In the genomic region with DNA sequence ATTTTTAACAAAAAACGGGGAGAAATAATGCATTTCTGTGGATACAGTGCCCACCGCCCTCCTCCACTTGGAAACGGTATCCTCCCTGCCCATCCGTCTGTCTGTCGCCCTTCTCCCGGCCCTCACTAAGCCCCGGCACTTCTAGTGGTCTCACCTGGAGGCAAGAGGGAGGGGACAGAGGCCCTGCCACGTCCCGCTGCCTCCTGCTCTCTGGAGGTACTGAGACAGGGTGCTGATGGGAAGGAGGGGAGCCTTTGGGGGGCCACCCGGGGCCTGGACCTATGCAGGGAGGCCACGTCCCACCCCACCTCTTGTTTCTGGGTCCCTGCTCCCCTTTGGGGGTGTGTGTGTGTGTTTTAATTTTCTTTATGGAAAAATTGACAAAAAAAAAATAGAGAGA, we compare ENCODE assay signal across 24 cellular contexts. TPM values are rescaled to one million over a fixed set of nuclear protein-coding genes. Genes with fewer than 3 reads are reported as not detected.
"Had no signal": no experiment of that assay in that cellular context is flagged by ENCODE, and none has a peak within 500 bp of the region (broad histone marks: within the 10 kb centered on the region; RNA-seq: fewer than 3 reads in every experiment).

No MANE protein-coding gene starts in this region.

- ATAC-seq: activated CD4-positive, alpha-beta T cell treated with anti-CD3 and anti-CD28 coated beads for 36 hours; activated CD8-positive, alpha-beta memory T cell treated with anti-CD3 and anti-CD28 coated beads, Interleukin-2, amount 10 ng/mL, durations not matched to agents 7 days and 5 days; activated T-helper 17 cell treated with anti-CD3 and anti-CD28 coated beads, Interleukin-2, amount 50 U/mL, for 72 hours; body of pancreas had no signal

- DNase-seq: activated CD4-positive, alpha-beta memory T cell treated with anti-CD3 and anti-CD28 coated beads, Interleukin-2, amount 10 ng/mL, durations not matched to agents 7 days and 5 days; activated CD4-positive, alpha-beta T cell treated with anti-CD3 and anti-CD28 coated beads for 36 hours; activated CD8-positive, alpha-beta memory T cell treated with anti-CD3 and anti-CD28 coated beads, Interleukin-2, amount 10 ng/mL, durations not matched to agents 7 days and 5 days; activated naive CD4-positive, alpha-beta T cell; activated naive CD8-positive, alpha-beta T cell treated with anti-CD3 and anti-CD28 coated beads for 36 hours; activated T-cell treated with anti-CD3 and anti-CD28 coated beads, Interleukin-2, amount 50 U/mL, for 1 hour; amygdala; body of pancreas; colonic mucosa; T-helper 2 cell; uterus had no signal

- H3K9me3 Mint-ChIP-seq: activated CD4-positive, alpha-beta memory T cell treated with anti-CD3 and anti-CD28 coated beads, Interleukin-2, amount 10 ng/mL, durations not matched to agents 7 days and 5 days; activated naive CD8-positive, alpha-beta T cell treated with anti-CD3 and anti-CD28 coated beads for 36 hours; activated T-helper 17 cell treated with anti-CD3 and anti-CD28 coated beads, Interleukin-2, amount 50 U/mL, for 72 hours; central memory CD8-positive, alpha-beta T cell; neural crest cell; stimulated activated naive CD8-positive, alpha-beta T cell treated with anti-CD3 and anti-CD28 coated beads, Interleukin-15, Interleukin-2, amounts not matched to agents 100 ng/mL and 50 ng/mL, for 24 hours had no signal

- H3K27ac Mint-ChIP-seq: activated CD4-positive, alpha-beta memory T cell treated with anti-CD3 and anti-CD28 coated beads, Interleukin-2, amount 10 ng/mL, durations not matched to agents 7 days and 5 days; activated CD4-positive, alpha-beta T cell treated with anti-CD3 and anti-CD28 coated beads for 36 hours; activated CD8-positive, alpha-beta memory T cell treated with anti-CD3 and anti-CD28 coated beads, Interleukin-2, amount 10 ng/mL, durations not matched to agents 7 days and 5 days; activated naive CD8-positive, alpha-beta T cell treated with anti-CD3 and anti-CD28 coated beads for 36 hours; activated T-helper 17 cell treated with anti-CD3 and anti-CD28 coated beads, Interleukin-2, amount 50 U/mL, for 72 hours; stimulated activated naive CD8-positive, alpha-beta T cell treated with anti-CD3 and anti-CD28 coated beads, Interleukin-15, Interleukin-2, amounts not matched to agents 100 ng/mL and 50 ng/mL, for 24 hours had no signal

- H3K4me1 Mint-ChIP-seq: activated CD4-positive, alpha-beta memory T cell treated with anti-CD3 and anti-CD28 coated beads, Interleukin-2, amount 10 ng/mL, durations not matched to agents 7 days and 5 days; activated CD8-positive, alpha-beta memory T cell treated with anti-CD3 and anti-CD28 coated beads, Interleukin-2, amount 10 ng/mL, durations not matched to agents 7 days and 5 days; activated T-helper 17 cell treated with anti-CD3 and anti-CD28 coated beads, Interleukin-2, amount 50 U/mL, for 72 hours; neural crest cell had no signal

- FAIRE-seq: endometrium, frontal cortex, keratinocyte had no signal

- H3K4me3 ChIP-seq: body of pancreas, colonic mucosa, prostate gland, right atrium auricular region, tibial nerve, uterus had no signal

- H3K9me3 ChIP-seq: body of pancreas, colonic mucosa, prostate gland, right atrium auricular region, tibial nerve, uterus had no signal

- H3K4me1 ChIP-seq: colonic mucosa, prostate gland, uterus had no signal

- H3K36me3 ChIP-seq: uterus had no signal

- H3K4me3 Mint-ChIP-seq: activated CD4-positive, alpha-beta memory T cell treated with anti-CD3 and anti-CD28 coated beads, Interleukin-2, amount 10 ng/mL, durations not matched to agents 7 days and 5 days; activated CD4-positive, alpha-beta T cell treated with anti-CD3 and anti-CD28 coated beads for 36 hours; activated CD8-positive, alpha-beta memory T cell treated with anti-CD3 and anti-CD28 coated beads, Interleukin-2, amount 10 ng/mL, durations not matched to agents 7 days and 5 days; activated naive CD8-positive, alpha-beta T cell treated with anti-CD3 and anti-CD28 coated beads for 36 hours; activated T-helper 17 cell treated with anti-CD3 and anti-CD28 coated beads, Interleukin-2, amount 50 U/mL, for 72 hours; central memory CD8-positive, alpha-beta T cell; neural crest cell; stimulated activated naive CD8-positive, alpha-beta T cell treated with anti-CD3 and anti-CD28 coated beads, Interleukin-15, Interleukin-2, amounts not matched to agents 100 ng/mL and 50 ng/mL, for 24 hours had no signal

- H3K27ac ChIP-seq: body of pancreas, colonic mucosa, prostate gland, uterus had no signal

- H3K27me3 ChIP-seq: body of pancreas, colonic mucosa, right atrium auricular region, tibial nerve, uterus had no signal

RNA-seq across cellular contexts. Expression of a gene that starts 3.0 kb away (rescaled TPM):
- total RNA-seq: body of pancreas, colonic mucosa, frontal cortex, osteocyte, skeletal muscle tissue had no signal

RNA-seq across cellular contexts. Expression of a gene that starts 12.6 kb away (rescaled TPM):
- total RNA-seq: activated CD4-positive, alpha-beta memory T cell treated with anti-CD3 and anti-CD28 coated beads, Interleukin-2, amount 10 ng/mL, durations not matched to agents 7 days and 5 days; colonic mucosa; frontal cortex; mononuclear cell; neural crest cell; osteocyte; right atrium auricular region had no signal

RNA-seq across cellular contexts. Expression of a gene that starts 49.6 kb away (rescaled TPM):
- total RNA-seq: frontal cortex, neural crest cell, osteocyte had no signal
